In the genomic region with DNA sequence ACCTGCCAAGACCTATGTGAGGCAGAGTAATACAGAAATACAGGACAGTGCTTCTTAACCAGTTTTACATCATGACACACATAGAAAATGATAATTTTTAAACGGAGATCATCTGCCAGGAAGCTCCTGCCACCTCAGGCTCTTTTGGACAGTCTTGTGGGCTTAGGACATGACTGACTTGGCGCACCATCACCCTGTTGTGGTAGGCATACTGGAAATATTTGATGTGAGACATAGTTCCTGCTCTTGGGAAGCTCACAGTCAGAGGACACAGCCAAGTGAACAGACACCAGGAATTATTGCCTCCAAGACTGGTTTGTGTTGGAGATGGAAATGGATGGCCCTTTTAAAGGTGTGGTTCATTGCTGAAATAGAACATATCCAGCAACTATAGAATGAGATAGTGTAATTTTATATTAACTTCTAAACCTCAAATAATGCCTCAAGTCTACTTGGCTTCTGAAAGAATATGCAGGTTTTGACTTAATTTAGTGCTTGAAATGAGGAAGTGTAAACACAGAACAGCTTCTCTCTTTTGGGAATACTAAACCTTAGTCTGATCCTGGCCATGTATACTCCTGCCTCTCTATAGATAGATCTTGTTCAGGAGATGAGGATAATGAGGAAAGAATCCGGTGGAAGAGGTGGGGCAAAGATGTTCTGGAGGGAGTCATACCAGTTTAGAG, we compare ENCODE assay signal across 10 cellular contexts. TPM values are rescaled to one million over a fixed set of nuclear protein-coding genes. Genes with fewer than 3 reads are reported as not detected.
DNase-seq lines count a peak whose midpoint lies in the region; ATAC-seq and TF ChIP-seq lines count a peak whose summit lies in the region.
"Had no signal": no experiment of that assay in that cellular context is flagged by ENCODE, and none has a peak within 500 bp of the region (broad histone marks: within the 10 kb centered on the region; RNA-seq: fewer than 3 reads in every experiment).

No MANE protein-coding gene starts in this region.

- no peak overlapping the region for H2AFZ ChIP-seq in MM.1S (ENCODE audit: low read length)

- H3K27me3 ChIP-seq in MM.1S (replicated peaks; ENCODE audit: insufficient read depth, low read length) (no peaks in the 10 kb centered on the region), dorsolateral prefrontal cortex (no peaks in the 10 kb centered on the region), muscle layer of duodenum (ENCODE audit: low read depth, low read length) (no peaks in the 10 kb centered on the region)

- no peaks in the 10 kb centered on the region for H4K20me1 ChIP-seq in MM.1S (ENCODE audit: insufficient read depth, low read length)

- H3K4me1 ChIP-seq in MM.1S (ENCODE audit: low read length) (peaks cover 82% of the 10 kb centered on the region), muscle layer of duodenum (ENCODE audit: control insufficient read depth in 1 of 2, insufficient read depth in 2 of 2, low read length in 2 of 2) (peaks cover 8 to 44% of the 10 kb centered on the region in 2 donors)

- no peaks in the 10 kb centered on the region for H3K9me2 ChIP-seq in MM.1S (replicated peaks; ENCODE audit: insufficient read depth, low read length)

- no peaks in the 10 kb centered on the region for H3K9me3 ChIP-seq in MM.1S (replicated peaks; ENCODE audit: insufficient read depth, low read length)
- no peaks in the 10 kb centered on the region for H3K9me3 ChIP-seq in muscle layer of duodenum (ENCODE audit: control insufficient read depth in 1 of 2, low read length in 2 of 2)

- peaks cover 9% of the 10 kb centered on the region; the same call in 1 of the 2 replicates for H3K36me3 ChIP-seq in MM.1S (replicated peaks; ENCODE audit: insufficient read depth, low read length)
- H3K36me3 ChIP-seq in muscle layer of duodenum (ENCODE audit: control insufficient read depth in 1 of 2, insufficient read depth in 2 of 2, low read length in 2 of 2): peaks cover 6 to 8% of the 10 kb centered on the region in 2 donors

- H3K79me2 ChIP-seq in MM.1S (ENCODE audit: low read length): peaks cover 100% of the 10 kb centered on the region

- no peak for TF ChIP-seq CTCF in MM.1S (IDR thresholded peaks at IDR 0.05; ENCODE audit: low read length)
- no peak for TF ChIP-seq CTCF in dorsolateral prefrontal cortex (IDR thresholded peaks at IDR 0.05 in 54 of 56, conservative IDR thresholded peaks at IDR 0.05 in 2 of 56; ENCODE audit: low read depth in 1 of 56, partially characterized antibody in 56 of 56)

- H3K4me2 ChIP-seq in MM.1S (ENCODE audit: low read depth, low read length): peak overlapping the region; percentile 65

- H3K27ac ChIP-seq in MM.1S (ENCODE audit: low read length) (peak overlapping the region; percentile 94), dorsolateral prefrontal cortex (peak overlapping the region; percentile 30 to 95 (median 87)), muscle layer of duodenum (ENCODE audit: low read length) (peak overlapping the region; percentile 41)

- peak overlapping the region; percentile 28 for H3K4me3 ChIP-seq in MM.1S (ENCODE audit: low read length)
- peak overlapping the region in 48 of 59 donors; percentile 2 to 52 (median 23) for H3K4me3 ChIP-seq in dorsolateral prefrontal cortex
- H3K4me3 ChIP-seq in muscle layer of duodenum (ENCODE audit: low read depth in 1 of 2, low read length in 2 of 2): no peak overlapping the region

- DNase-seq in AG20443 (ENCODE audit: low spot score) (peak; percentile 38), MM.1S (peak; percentile 14), dorsolateral prefrontal cortex (no peak), NCI-H2029 (lab: John Stamatoyannopoulos, UW) (no peak), nucleus accumbens (lab: John Stamatoyannopoulos, UW) (no peak), iPS-NIHi7 (ENCODE audit: extremely low spot score) (no peak)
- DNase-seq: NCI-H526, posterior cingulate gyrus had no signal

- ATAC-seq in HG03521 (IDR thresholded peaks at IDR 0.05; ENCODE audit: unreplicated experiment): no peak

- peak overlapping the region; percentile 67 for H3K9ac ChIP-seq in MM.1S (ENCODE audit: low read length)

- peaks cover 88% of the 10 kb centered on the region for H3F3A ChIP-seq in MM.1S (ENCODE audit: insufficient read depth, low read length)

- intact Hi-C loops in dorsolateral prefrontal cortex (cut with DNase I): no loop called here

RNA-seq across cellular contexts. Expression of a gene that starts 19.7 kb away (rescaled TPM):
- total RNA-seq in dorsolateral prefrontal cortex: 100 to 1,000 TPM in 119 of 120 experiments, 10 to 100 TPM in 1; 95.3 to 182 (median 133) TPM

Comparison
In these comparisons a context has a peak if more than half of its experiments do, and no peak if none do; other contexts are left out.
1. DNase-seq: peak in AG20443 (single experiment) and MM.1S (single experiment); none in dorsolateral prefrontal cortex (0 of 10), NCI-H2029 (single experiment), nucleus accumbens (0 of 56) and iPS-NIHi7 (single experiment).
2. H3K27ac ChIP-seq: peak in every context shown above with its lines; median percentile 94 in MM.1S; 87 in dorsolateral prefrontal cortex; 41 in muscle layer of duodenum.
3. H3K4me3 ChIP-seq: peak in MM.1S (single experiment) and dorsolateral prefrontal cortex (48 of 59); none in muscle layer of duodenum (0 of 2).